In genomic region chr1:10400013-10400412, GRCh38 we compare ENCODE assay signal across 9 cellular contexts. TPM values are rescaled to one million over a fixed set of nuclear protein-coding genes. Genes with fewer than 3 reads are reported as not detected.
DNase-seq lines count a peak whose midpoint lies in the region; ATAC-seq and TF ChIP-seq lines count a peak whose summit lies in the region.
"Had no signal": no experiment of that assay in that cellular context is flagged by ENCODE, and none has a peak within 500 bp of the region (broad histone marks: within the 10 kb centered on the region; RNA-seq: fewer than 3 reads in every experiment).

No MANE protein-coding gene starts in this region.

- peak overlapping the region; percentile 96 for H3K4me3 ChIP-seq in lung

- H3K9me3 Mint-ChIP-seq in activated T-cell treated with anti-CD3 and anti-CD28 coated beads, Interleukin-2, amount 50 U/mL, for 4 hours, result no peaks in the 10 kb centered on the region
- H3K9me3 Mint-ChIP-seq in type B pancreatic cell, result no peaks in the 10 kb centered on the region

- H3K27ac Mint-ChIP-seq in type B pancreatic cell, result peak overlapping the region; percentile 93

- H3K4me1 ChIP-seq in lung (ENCODE audit: control insufficient read depth in 2 of 2, insufficient read depth in 2 of 2, low read length in 2 of 2), result peaks cover 0 to 1% of the 10 kb centered on the region in 2 donors

- no peak for DNase-seq in activated T-cell treated with anti-CD3 and anti-CD28 coated beads, Interleukin-2, amount 50 U/mL, for 4 hours
- DNase-seq in activated T-cell treated with anti-CD3 and anti-CD28 coated beads, Interleukin-2, amount 50 U/mL, for 1 hour, result no peak
- peak; percentile 16 for DNase-seq in astrocyte of the hippocampus (ENCODE audit: low read depth, low spot score)
- DNase-seq in lung (ENCODE audit: low spot score), result no peak
- DNase-seq in type B pancreatic cell (ENCODE audit: extremely low spot score, unreplicated experiment), result no peak
- DNase-seq in activated CD4-positive, alpha-beta T cell treated with anti-CD3 and anti-CD28 coated beads, Interleukin-2, amount 50 U/mL, for 4 hours, result no peak

- 43 to 54% methylated on average over 8 of the region's 8 CpGs for WGBS in lung, 2 donors

- H3K36me3 Mint-ChIP-seq in activated T-cell treated with anti-CD3 and anti-CD28 coated beads, Interleukin-2, amount 50 U/mL, for 4 hours (ENCODE audit: insufficient read depth), result peaks cover 18% of the 10 kb centered on the region
- peaks cover 22% of the 10 kb centered on the region for H3K36me3 Mint-ChIP-seq in type B pancreatic cell

- H3K4me3 Mint-ChIP-seq in activated T-cell treated with anti-CD3 and anti-CD28 coated beads, Interleukin-2, amount 50 U/mL, for 4 hours, result peak overlapping the region; percentile 90
- peak overlapping the region; percentile 96 for H3K4me3 Mint-ChIP-seq in type B pancreatic cell

- H3K36me3 ChIP-seq in lung (ENCODE audit: control insufficient read depth in 2 of 2, insufficient read depth in 2 of 2, low read length in 2 of 2), result peaks cover 10 to 14% of the 10 kb centered on the region in 2 donors

- no peaks in the 10 kb centered on the region for H3K27me3 ChIP-seq in lung (ENCODE audit: control insufficient read depth, insufficient read depth)

- no peak for ATAC-seq in activated T-cell treated with anti-CD3 and anti-CD28 coated beads, Interleukin-2, amount 50 U/mL, for 4 hours
- ATAC-seq in lung (ENCODE audit: insufficient read depth, low FRiP score), result no peak
- no peak for ATAC-seq in HG02610 (IDR thresholded peaks at IDR 0.05; ENCODE audit: unreplicated experiment)
- ATAC-seq in activated CD4-positive, CD25-positive, alpha-beta regulatory T cell treated with anti-CD3 and anti-CD28 coated beads, Interleukin-2, amount 50 U/mL, for 24 hours, result no peak

- H3K27me3 Mint-ChIP-seq in activated T-cell treated with anti-CD3 and anti-CD28 coated beads, Interleukin-2, amount 50 U/mL, for 4 hours (ENCODE audit: low read depth), result no peaks in the 10 kb centered on the region
- no peaks in the 10 kb centered on the region for H3K27me3 Mint-ChIP-seq in type B pancreatic cell

- H3K9me3 ChIP-seq in lung (ENCODE audit: control insufficient read depth in 2 of 2, insufficient read depth in 1 of 2, low read length in 1 of 2), result no peaks in the 10 kb centered on the region

- H3K27ac ChIP-seq in lung (ENCODE audit: low read depth in 1 of 2, low read length in 1 of 2), result peak overlapping the region in 1 of 2 donors; percentile 93

- H3K4me1 Mint-ChIP-seq in activated T-cell treated with anti-CD3 and anti-CD28 coated beads, Interleukin-2, amount 50 U/mL, for 4 hours (ENCODE audit: low read depth), result peaks cover 23% of the 10 kb centered on the region
- H3K4me1 Mint-ChIP-seq in type B pancreatic cell (ENCODE audit: unreplicated experiment), result peaks cover 21% of the 10 kb centered on the region

- TF ChIP-seq CTCF in lung (IDR thresholded peaks at IDR 0.05; ENCODE audit: control extremely low read depth, extremely low read depth), result no peak
- no peak for TF ChIP-seq CTCF in type B pancreatic cell (conservative IDR thresholded peaks at IDR 0.05)

RNA-seq across cellular contexts. Expression of gene PGD, which starts 1.1 kb away (rescaled TPM):
- 100 to 1,000 TPM in 1 of 3 donors, 10 to 100 TPM in 2; 82.2 to 105 (median 93.1) TPM for total RNA-seq in activated T-cell treated with anti-CD3 and anti-CD28 coated beads, Interleukin-2, amount 50 U/mL, for 4 hours
- total RNA-seq in lung (100 to 1,000 TPM in 1 of 2 donors, 10 to 100 TPM in 1; 47.8 to 234 TPM), type B pancreatic cell (ENCODE audit: low replicate concordance) (294 and 366 TPM in 2 replicates)
- 100 to 1,000 TPM in 1 of 2 donors, 10 to 100 TPM in 1; 94.5 to 421 TPM for polyA plus RNA-seq in lung

RNA-seq across cellular contexts. Expression of gene CENPS, which starts 30.2 kb away (rescaled TPM):
- 10 to 100 TPM; 16.3 to 24.2 (median 22.3) TPM for total RNA-seq in activated T-cell treated with anti-CD3 and anti-CD28 coated beads, Interleukin-2, amount 50 U/mL, for 4 hours
- 10 to 100 TPM; 15.5 to 19.5 TPM for total RNA-seq in lung
- polyA plus RNA-seq in lung, result 10 to 100 TPM; 12.5 to 21.0 TPM
- 17.8 and 24.7 TPM in 2 replicates for total RNA-seq in type B pancreatic cell (ENCODE audit: low replicate concordance)

RNA-seq across cellular contexts. Expression of gene CORT, which starts 49.8 kb away (rescaled TPM):
- under 1 TPM in 1 of 3 donors, not detected in 2; 0.32 TPM for total RNA-seq in activated T-cell treated with anti-CD3 and anti-CD28 coated beads, Interleukin-2, amount 50 U/mL, for 4 hours
- total RNA-seq in lung, result under 1 TPM in 1 of 2 donors, not detected in 1; 0.40 TPM
- under 1 TPM; 0.10 to 0.20 TPM for polyA plus RNA-seq in lung
- total RNA-seq in type B pancreatic cell (ENCODE audit: low replicate concordance), result not detected in 2 replicates
- total RNA-seq: HT1080 had no signal
